30 cellular contexts compared by ENCODE assay signal in genomic region chr11:133015457-133015856, GRCh38.
"Had no signal": no experiment of that assay in that cellular context is flagged by ENCODE, and none has a peak within 500 bp of the region (broad histone marks: within the 10 kb centered on the region; RNA-seq: fewer than 3 reads in every experiment).

No MANE protein-coding gene starts in this region.

- H3K9me3 Mint-ChIP-seq: nephron progenitor cell, neural progenitor cell, type B pancreatic cell had no signal

- H3K36me3 ChIP-seq: neural progenitor cell, ovary, right lobe of liver, sigmoid colon, suprapubic skin, tibial artery, transverse colon, upper lobe of right lung, uterus had no signal

- DNase-seq: naive thymus-derived CD8-positive, alpha-beta T cell; nephron progenitor cell; occipital lobe; ovary; posterior cingulate gyrus; psoas muscle; right cardiac atrium; right lobe of liver; sigmoid colon; small intestine; stimulated activated CD4-positive, alpha-beta T cell treated with anti-CD3 and anti-CD28 coated beads, Interleukin-15, amount 100 ng/mL, for 24 hours; stimulated activated CD4-positive, alpha-beta T cell treated with anti-CD3 and anti-CD28 coated beads, Interleukin-2, amount 100 ng/mL, for 24 hours; stimulated activated CD4-positive, alpha-beta T cell treated with anti-CD3 and anti-CD28 coated beads, Interleukin-2, amount 100 ng/mL, for 48 hours; stimulated activated CD4-positive, alpha-beta T cell treated with anti-CD3 and anti-CD28 coated beads, Interleukin-4, amount 100 ng/mL, for 24 hours; stimulated activated naive CD4-positive, alpha-beta T cell; stimulated activated naive CD8-positive, alpha-beta T cell treated with anti-CD3 and anti-CD28 coated beads, Interleukin-15, amount 100 ng/mL, for 72 hours; stimulated activated naive CD8-positive, alpha-beta T cell treated with anti-CD3 and anti-CD28 coated beads, Interleukin-15, Interleukin-2, amounts not matched to agents 100 U/mL and 50 U/mL, for 24 hours; substantia nigra; testis; tibial artery; transverse colon; upper lobe of right lung; uterus had no signal

- H3K27ac Mint-ChIP-seq: naive thymus-derived CD8-positive, alpha-beta T cell; natural killer cell treated with Interleukin-12 subunit alpha and Interleukin-12 subunit beta and Interleukin-15 and Interleukin-18, amount 100 ng/mL, for 72 hours; nephron progenitor cell; neural progenitor cell; progenitor cell of endocrine pancreas; stimulated activated effector memory CD8-positive, alpha-beta T cell treated with anti-CD3 and anti-CD28 coated beads, Interleukin-12 subunit alpha, Interleukin-12 subunit beta, amount 100 ng/mL, for 72 hours; stimulated activated naive CD8-positive, alpha-beta T cell treated with anti-CD3 and anti-CD28 coated beads, Interleukin-15, amount 100 ng/mL, for 72 hours; type B pancreatic cell had no signal

- H3K4me3 Mint-ChIP-seq: naive thymus-derived CD8-positive, alpha-beta T cell; natural killer cell treated with Interleukin-12 subunit alpha and Interleukin-12 subunit beta and Interleukin-15 and Interleukin-18, amount 100 ng/mL, for 72 hours; nephron progenitor cell; neural progenitor cell; stimulated activated effector memory CD8-positive, alpha-beta T cell treated with anti-CD3 and anti-CD28 coated beads, Interleukin-12 subunit alpha, Interleukin-12 subunit beta, amount 100 ng/mL, for 72 hours; stimulated activated naive CD8-positive, alpha-beta T cell treated with anti-CD3 and anti-CD28 coated beads, Interleukin-15, amount 100 ng/mL, for 72 hours; type B pancreatic cell had no signal

- H3K4me1 ChIP-seq: parathyroid adenoma, psoas muscle, sigmoid colon, suprapubic skin, testis, tibial artery, transverse colon, upper lobe of right lung, uterus had no signal

- H3K27me3 ChIP-seq: neural progenitor cell, ovary, right lobe of liver, sigmoid colon, suprapubic skin, testis, tibial artery, transverse colon, upper lobe of right lung, uterus had no signal

- H3K27ac ChIP-seq: neural progenitor cell, ovary, parathyroid adenoma, psoas muscle, right lobe of liver, sigmoid colon, suprapubic skin, testis, tibial artery, transverse colon, upper lobe of right lung, uterus had no signal

- H3K9me3 ChIP-seq: ovary, psoas muscle, right lobe of liver, sigmoid colon, suprapubic skin, testis, tibial artery, transverse colon, upper lobe of right lung, uterus had no signal

- H3K9ac ChIP-seq: neural progenitor cell, parathyroid adenoma had no signal

- H3K4me3 ChIP-seq: neural progenitor cell, ovary, psoas muscle, right lobe of liver, sigmoid colon, suprapubic skin, testis, tibial artery, transverse colon, upper lobe of right lung, uterus had no signal

- H3K4me1 Mint-ChIP-seq: stimulated activated effector memory CD8-positive, alpha-beta T cell treated with anti-CD3 and anti-CD28 coated beads, Interleukin-12 subunit alpha, Interleukin-12 subunit beta, amount 100 ng/mL, for 72 hours; stimulated activated naive CD8-positive, alpha-beta T cell treated with anti-CD3 and anti-CD28 coated beads, Interleukin-15, amount 100 ng/mL, for 72 hours had no signal

- H3K27me3 Mint-ChIP-seq: natural killer cell treated with Interleukin-12 subunit alpha and Interleukin-12 subunit beta and Interleukin-15 and Interleukin-18, amount 100 ng/mL, for 72 hours had no signal

- H3K36me3 Mint-ChIP-seq: naive thymus-derived CD8-positive, alpha-beta T cell; natural killer cell treated with Interleukin-12 subunit alpha and Interleukin-12 subunit beta and Interleukin-15 and Interleukin-18, amount 100 ng/mL, for 72 hours; neural progenitor cell; stimulated activated effector memory CD8-positive, alpha-beta T cell treated with anti-CD3 and anti-CD28 coated beads, Interleukin-12 subunit alpha, Interleukin-12 subunit beta, amount 100 ng/mL, for 72 hours; type B pancreatic cell had no signal
